Comparison of ENCODE assay signal across 27 cellular contexts in the genomic region with DNA sequence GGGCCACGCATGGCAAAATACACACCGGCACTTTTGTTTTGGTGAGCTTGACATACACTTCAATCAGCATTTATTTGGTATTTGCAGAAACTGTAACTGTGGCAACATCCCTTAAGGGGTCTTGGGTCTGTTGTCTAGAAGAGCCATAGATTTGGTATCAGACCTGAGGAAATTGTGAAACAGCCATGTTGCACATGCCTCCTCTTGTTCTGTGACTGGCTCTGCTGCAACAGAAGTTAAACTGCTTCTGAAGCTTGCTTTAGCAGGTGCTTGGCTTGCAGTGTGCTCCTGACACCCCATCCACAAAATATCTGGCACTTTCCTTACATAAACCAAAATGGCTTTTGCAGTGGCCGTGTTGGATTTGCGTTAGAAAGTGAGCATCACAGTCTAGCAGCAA.
"Had no signal": no experiment of that assay in that cellular context is flagged by ENCODE, and none has a peak within 500 bp of the region (broad histone marks: within the 10 kb centered on the region; RNA-seq: fewer than 3 reads in every experiment).

No MANE protein-coding gene starts in this region.

- H3K27ac Mint-ChIP-seq: activated CD8-positive, alpha-beta memory T cell treated with anti-CD3 and anti-CD28 coated beads, Interleukin-2, amount 10 ng/mL, durations not matched to agents 7 days and 5 days; activated naive CD8-positive, alpha-beta T cell treated with anti-CD3 and anti-CD28 coated beads, Interleukin-2, amount 50 U/mL, for 24 hours; activated T-cell treated with anti-CD3 and anti-CD28 coated beads, Interleukin-2, amount 50 U/mL, for 24 hours; activated T-helper 1 cell treated with anti-CD3 and anti-CD28 coated beads, Interleukin-12 subunit alpha, Interleukin-12 subunit beta, Interleukin-2, Interleukin-4 antibody, amounts not matched to agents 30 ng/mL and 10 ng/mL and 1 ng/mL, durations not matched to agents 14 hours and 24 hours and 36 hours; WTC11 had no signal

- H3K27me3 ChIP-seq: ascending aorta, body of pancreas had no signal

- ATAC-seq: activated CD8-positive, alpha-beta memory T cell treated with anti-CD3 and anti-CD28 coated beads, Interleukin-2, amount 10 ng/mL, durations not matched to agents 7 days and 5 days; activated naive CD4-positive, alpha-beta T cell treated with anti-CD3 and anti-CD28 coated beads, Interleukin-2, amount 50 U/mL, for 72 hours; activated naive CD8-positive, alpha-beta T cell treated with anti-CD3 and anti-CD28 coated beads, Interleukin-2, amount 50 U/mL, for 24 hours; body of pancreas; PC-3; T-helper 17 cell had no signal

- DNase-seq: activated CD4-positive, alpha-beta T cell treated with anti-CD3 and anti-CD28 coated beads for 48 hours; activated CD4-positive, alpha-beta T cell treated with anti-CD3 and anti-CD28 coated beads, Interleukin-2, amount 50 U/mL, for 4 hours; activated CD4-positive, CD25-positive, alpha-beta regulatory T cell treated with anti-CD3 and anti-CD28 coated beads, Interleukin-2, amount 50 U/mL, for 72 hours; activated CD8-positive, alpha-beta memory T cell treated with anti-CD3 and anti-CD28 coated beads, Interleukin-2, amount 10 ng/mL, durations not matched to agents 7 days and 5 days; activated effector memory CD4-positive, alpha-beta T cell treated with anti-CD3 and anti-CD28 coated beads, Interleukin-2, amount 50 U/mL, for 16 hours; activated naive CD4-positive, alpha-beta T cell treated with Interleukin-2 at 50 U/mL for 16 hours; activated naive CD8-positive, alpha-beta T cell treated with anti-CD3 and anti-CD28 coated beads, Interleukin-2, amount 50 U/mL, for 24 hours; activated T-cell treated with anti-CD3 and anti-CD28 coated beads, Interleukin-2, amount 50 U/mL, for 24 hours; amniotic stem cell; body of pancreas; MG63; NCI-H1105; NCI-H1436; NCI-H187; NCI-H2081; NCI-H510A treated with DMSO at 0.1 percent for 48 hours; NCI-H69; PC-3; SHP77; T-helper 17 cell; T-helper 9 cell had no signal

- H3K4me3 ChIP-seq: ascending aorta, body of pancreas, cardiac muscle cell, MG63, SJSA1 had no signal

- H3K4me3 Mint-ChIP-seq: activated CD8-positive, alpha-beta memory T cell treated with anti-CD3 and anti-CD28 coated beads, Interleukin-2, amount 10 ng/mL, durations not matched to agents 7 days and 5 days; activated naive CD8-positive, alpha-beta T cell treated with anti-CD3 and anti-CD28 coated beads, Interleukin-2, amount 50 U/mL, for 24 hours; activated T-cell treated with anti-CD3 and anti-CD28 coated beads, Interleukin-2, amount 50 U/mL, for 24 hours; activated T-helper 1 cell treated with anti-CD3 and anti-CD28 coated beads, Interleukin-12 subunit alpha, Interleukin-12 subunit beta, Interleukin-2, Interleukin-4 antibody, amounts not matched to agents 30 ng/mL and 10 ng/mL and 1 ng/mL, durations not matched to agents 14 hours and 24 hours and 36 hours; T-helper 17 cell; WTC11 had no signal

- H3K9me3 Mint-ChIP-seq: activated naive CD8-positive, alpha-beta T cell treated with anti-CD3 and anti-CD28 coated beads, Interleukin-2, amount 50 U/mL, for 24 hours; activated T-cell treated with anti-CD3 and anti-CD28 coated beads, Interleukin-2, amount 50 U/mL, for 24 hours; activated T-helper 1 cell treated with anti-CD3 and anti-CD28 coated beads, Interleukin-12 subunit alpha, Interleukin-12 subunit beta, Interleukin-2, Interleukin-4 antibody, amounts not matched to agents 30 ng/mL and 10 ng/mL and 1 ng/mL, durations not matched to agents 14 hours and 24 hours and 36 hours; WTC11 had no signal

- H3K36me3 Mint-ChIP-seq: activated naive CD4-positive, alpha-beta T cell treated with anti-CD3 and anti-CD28 coated beads, Interleukin-2, amount 50 U/mL, for 72 hours; WTC11 had no signal

- H3K9me3 ChIP-seq: ascending aorta, body of pancreas, MG63, SJSA1 had no signal

- H3K4me1 ChIP-seq: ascending aorta, body of pancreas had no signal

- H3K27me3 Mint-ChIP-seq: activated T-cell treated with anti-CD3 and anti-CD28 coated beads, Interleukin-2, amount 50 U/mL, for 24 hours had no signal

- H3K27ac ChIP-seq: ascending aorta, body of pancreas, cardiac muscle cell, SJSA1 had no signal

- H3K36me3 ChIP-seq: ascending aorta, cardiac muscle cell, MG63, SJSA1 had no signal
